Comparison of ENCODE assay signal across 20 cellular contexts in genomic region chr2:240131296-240131695, GRCh38. TPM values are rescaled to one million over a fixed set of nuclear protein-coding genes. Genes with fewer than 3 reads are reported as not detected.
DNase-seq lines count a peak whose midpoint lies in the region; ATAC-seq and TF ChIP-seq lines count a peak whose summit lies in the region.
"Had no signal": no experiment of that assay in that cellular context is flagged by ENCODE, and none has a peak within 500 bp of the region (broad histone marks: within the 10 kb centered on the region; RNA-seq: fewer than 3 reads in every experiment).

No MANE protein-coding gene starts in this region.

- CTCF ChIA-PET in CD8-positive, alpha-beta memory T cell (lab: Charles Lee), result no interaction called here

- H3K9me3 ChIP-seq in left ventricle myocardium inferior (replicated peaks) (no peaks in the 10 kb centered on the region), ovary (no peaks in the 10 kb centered on the region), upper lobe of right lung (no peaks in the 10 kb centered on the region)
- H3K9me3 ChIP-seq in CD8-positive, alpha-beta memory T cell (ENCODE audit: low read length), result no peaks in the 10 kb centered on the region
- H3K9me3 ChIP-seq: BE2C, HAP-1 had no signal

- peaks cover 0 to 2% of the 10 kb centered on the region in 2 donors for H3K27me3 Mint-ChIP-seq in CD8-positive, alpha-beta memory T cell

- peaks cover 19 to 28% (median 24%) of the 10 kb centered on the region in 3 donors for H3K4me1 Mint-ChIP-seq in CD8-positive, alpha-beta memory T cell

- intact Hi-C loops in Right ventricle myocardium superior (cut with DNase I) (no loop called here), left ventricle myocardium inferior (cut with micrococcal nuclease) (no loop called here), ovary (cut with DNase I) (loop anchor here in 1 of 4 donors (10.0 kb wide), 1 partner anchor 1096 kb away; no protein-coding TSS in a partner anchor), upper lobe of right lung (cut with DNase I) (no loop called here)

- H3K27ac Mint-ChIP-seq in CD8-positive, alpha-beta memory T cell, result peak overlapping the region in 1 of 8 donors; percentile 64
- H3K27ac Mint-ChIP-seq: CD8-positive, alpha-beta T cell had no signal

- DNase-seq in Right ventricle myocardium superior (peak; percentile 28), left ventricle myocardium inferior (no peak), ovary (peak in 3 of 5 donors; percentile 8 to 13 (median 9)), upper lobe of right lung (peak; percentile 56)
- no peak for DNase-seq in CD8-positive, alpha-beta memory T cell
- DNase-seq: CD8-positive, alpha-beta T cell; EL; Karpas-422; MM.1S; NCI-H1105 treated with DMSO at 0.1 percent for 48 hours; NCI-H187 treated with DMSO at 0.1 percent for 48 hours; NCI-H446 treated with DMSO at 0.1 percent for 48 hours; NCI-H774; PC-9; SHP77 had no signal

- no peak for TF ChIP-seq CTCF in left ventricle myocardium inferior (IDR thresholded peaks at IDR 0.05; ENCODE audit: borderline replicate concordance)
- no peak for TF ChIP-seq CTCF in ovary (IDR thresholded peaks at IDR 0.05)
- TF ChIP-seq CTCF in upper lobe of right lung (IDR thresholded peaks at IDR 0.05), result no peak

- H3K4me1 ChIP-seq in left ventricle myocardium inferior (peaks cover 17% of the 10 kb centered on the region), ovary (ENCODE audit: insufficient read depth) (peaks cover 5% of the 10 kb centered on the region), upper lobe of right lung (peaks cover 10% of the 10 kb centered on the region)
- H3K4me1 ChIP-seq in CD8-positive, alpha-beta memory T cell (ENCODE audit: insufficient read depth, low read length), result peaks cover 13% of the 10 kb centered on the region
- H3K4me1 ChIP-seq: BE2C, HAP-1 had no signal

- no peak for TF ChIP-seq POLR2A in ovary (IDR thresholded peaks at IDR 0.05)

- no peak overlapping the region for H3K4me3 ChIP-seq in left ventricle myocardium inferior
- no peak overlapping the region for H3K4me3 ChIP-seq in ovary
- H3K4me3 ChIP-seq in upper lobe of right lung, result no peak overlapping the region
- H3K4me3 ChIP-seq in CD8-positive, alpha-beta memory T cell (ENCODE audit: low read length), result no peak overlapping the region
- H3K4me3 ChIP-seq: HAP-1, PC-9 had no signal

- TF ChIP-seq EP300 in ovary (IDR thresholded peaks at IDR 0.05), result no peak

- no peaks in the 10 kb centered on the region for H3K9me3 Mint-ChIP-seq in CD8-positive, alpha-beta memory T cell
- H3K9me3 Mint-ChIP-seq: CD8-positive, alpha-beta T cell had no signal

- peaks cover 6 to 85% (median 23%) of the 10 kb centered on the region in 3 donors for H3K36me3 Mint-ChIP-seq in CD8-positive, alpha-beta memory T cell

- no peak overlapping the region for H3K27ac ChIP-seq in left ventricle myocardium inferior (replicated peaks)
- H3K27ac ChIP-seq in cingulate gyrus (ENCODE audit: low read depth, low read length), result peak overlapping the region; percentile 47
- H3K27ac ChIP-seq in ovary, result no peak overlapping the region
- no peak overlapping the region for H3K27ac ChIP-seq in upper lobe of right lung
- no peak overlapping the region for H3K27ac ChIP-seq in CD8-positive, alpha-beta memory T cell (ENCODE audit: low read depth, low read length)
- H3K27ac ChIP-seq: PC-9 had no signal

- POLR2A ChIA-PET in CD8-positive, alpha-beta memory T cell (lab: Charles Lee), result no interaction called here

- peaks cover 60% of the 10 kb centered on the region for H3K36me3 ChIP-seq in left ventricle myocardium inferior
- no peaks in the 10 kb centered on the region for H3K36me3 ChIP-seq in ovary
- H3K36me3 ChIP-seq in upper lobe of right lung, result peaks cover 57% of the 10 kb centered on the region
- H3K36me3 ChIP-seq in CD8-positive, alpha-beta memory T cell (ENCODE audit: insufficient read depth, low read length), result peaks cover 16% of the 10 kb centered on the region

- WGBS in ovary, 3 donors, result 87 to 92% (median 92%) methylated on average over 16 of the region's 16 CpGs

- ATAC-seq in Right ventricle myocardium superior (ENCODE audit: poor library complexity) (no peak), upper lobe of right lung (no peak), GM21360 (IDR thresholded peaks at IDR 0.05; ENCODE audit: unreplicated experiment) (no peak)
- ATAC-seq: CD8-positive, alpha-beta T cell had no signal

- H3K27me3 ChIP-seq in left ventricle myocardium inferior (ENCODE audit: low read depth) (no peaks in the 10 kb centered on the region), ovary (no peaks in the 10 kb centered on the region), upper lobe of right lung (no peaks in the 10 kb centered on the region)
- H3K27me3 ChIP-seq in CD8-positive, alpha-beta memory T cell (ENCODE audit: insufficient read depth, low read length, poor library complexity, severe bottlenecking), result no peaks in the 10 kb centered on the region
- H3K27me3 ChIP-seq: BE2C had no signal

- peak overlapping the region in 1 of 7 donors; percentile 3 for H3K4me3 Mint-ChIP-seq in CD8-positive, alpha-beta memory T cell
- H3K4me3 Mint-ChIP-seq: CD8-positive, alpha-beta T cell had no signal

RNA-seq across cellular contexts. Expression of gene COPS9, which starts 4.8 kb away (rescaled TPM):
- total RNA-seq in Right ventricle myocardium superior (206 TPM), left ventricle myocardium inferior (190 TPM), ovary (100 to 1,000 TPM in 4 of 7 donors, 10 to 100 TPM in 3; 92.1 to 286 (median 101) TPM), upper lobe of right lung (98.1 TPM)
- 100 to 1,000 TPM in 1 of 2 donors, 10 to 100 TPM in 1; 42.1 to 236 TPM for polyA plus RNA-seq in ovary
- total RNA-seq in CD8-positive, alpha-beta memory T cell, result 100 to 1,000 TPM; 186 to 189 TPM
- 331 TPM for polyA plus RNA-seq in CD8-positive, alpha-beta memory T cell

RNA-seq across cellular contexts. Expression of gene OTOS, which starts 9.2 kb away (rescaled TPM):
- total RNA-seq in Right ventricle myocardium superior, result not detected
- total RNA-seq in left ventricle myocardium inferior, result not detected
- not detected for total RNA-seq in ovary
- not detected for polyA plus RNA-seq in ovary
- not detected for total RNA-seq in upper lobe of right lung
- not detected for total RNA-seq in CD8-positive, alpha-beta memory T cell
- polyA plus RNA-seq in CD8-positive, alpha-beta memory T cell, result not detected
- total RNA-seq: CD8-positive, alpha-beta T cell; PC-9 had no signal
- polyA plus RNA-seq: AG04450 had no signal

Comparison
In these comparisons a context has a peak if more than half of its experiments do, and no peak if none do; other contexts are left out.
1. DNase-seq: peak in Right ventricle myocardium superior (single experiment), ovary (3 of 5) and upper lobe of right lung (single experiment); none in left ventricle myocardium inferior (single experiment) and CD8-positive, alpha-beta memory T cell (0 of 5).